21 cellular contexts compared by ENCODE assay signal in genomic region chr4:145815027-145815612, GRCh38.
DNase-seq lines count a peak whose midpoint lies in the region; ATAC-seq lines count a peak whose summit lies in the region.
"Had no signal": no experiment of that assay in that cellular context is flagged by ENCODE, and none has a peak within 500 bp of the region (broad histone marks: within the 10 kb centered on the region; RNA-seq: fewer than 3 reads in every experiment).

No MANE protein-coding gene starts in this region.

- no peaks in the 10 kb centered on the region for H3K27me3 Mint-ChIP-seq in activated T-cell treated with anti-CD3 and anti-CD28 coated beads, Interleukin-2, amount 50 U/mL, for 24 hours
- H3K27me3 Mint-ChIP-seq in T-helper 2 cell treated with Interferon-gamma antibody and Interleukin-4, amounts not matched to agents 5 μg/mL and 100 μg/mL, for 36 hours (ENCODE audit: low read depth) = no peaks in the 10 kb centered on the region
- no peaks in the 10 kb centered on the region for H3K27me3 Mint-ChIP-seq in memory B cell
- no peaks in the 10 kb centered on the region for H3K27me3 Mint-ChIP-seq in effector memory CD8-positive, alpha-beta T cell
- H3K27me3 Mint-ChIP-seq: activated naive CD8-positive, alpha-beta T cell treated with anti-CD3 and anti-CD28 coated beads, Interleukin-2, amount 10 ng/mL, durations not matched to agents 7 days and 5 days; B cell; CD4-positive, alpha-beta memory T cell had no signal

- ATAC-seq in HG02610 (IDR thresholded peaks at IDR 0.05; ENCODE audit: unreplicated experiment) = peak; percentile 60
- no peak for ATAC-seq in memory B cell (ENCODE audit: low read depth)
- no peak for ATAC-seq in effector memory CD8-positive, alpha-beta T cell (replicated peaks)
- ATAC-seq: left colon, mucosa of descending colon, natural killer cell, Panc1 had no signal

- no peak for DNase-seq in activated T-cell treated with anti-CD3 and anti-CD28 coated beads, Interleukin-2, amount 50 U/mL, for 24 hours
- no peak for DNase-seq in activated T-cell treated with anti-CD3 and anti-CD28 coated beads, Interleukin-2, amount 50 U/mL, for 48 hours
- DNase-seq in T-helper 2 cell treated with Interferon-gamma antibody and Interleukin-4, amounts not matched to agents 5 μg/mL and 100 μg/mL, for 36 hours (ENCODE audit: low spot score) = peak; percentile 60
- DNase-seq in memory B cell (ENCODE audit: low spot score in 2 of 2) (no peak), cerebellar nuclear complex (lab: John Stamatoyannopoulos, UW) (no peak)
- DNase-seq in effector memory CD8-positive, alpha-beta T cell = no peak
- DNase-seq: ACHN; activated naive CD8-positive, alpha-beta T cell treated with anti-CD3 and anti-CD28 coated beads, Interleukin-2, amount 10 ng/mL, durations not matched to agents 7 days and 5 days; CD4-positive, alpha-beta memory T cell; DND-41; effector CD8-positive, alpha-beta T cell; left colon; mucosa of descending colon; natural killer cell; NCI-H1436 treated with DMSO at 0.1 percent for 48 hours; occipital lobe; Right ventricle myocardium superior; tibial artery had no signal

- peaks cover 8% of the 10 kb centered on the region for H3K9me3 Mint-ChIP-seq in activated T-cell treated with anti-CD3 and anti-CD28 coated beads, Interleukin-2, amount 50 U/mL, for 24 hours
- H3K9me3 Mint-ChIP-seq in T-helper 2 cell treated with Interferon-gamma antibody and Interleukin-4, amounts not matched to agents 5 μg/mL and 100 μg/mL, for 36 hours = peaks cover 9% of the 10 kb centered on the region
- peaks cover 2% of the 10 kb centered on the region for H3K9me3 Mint-ChIP-seq in memory B cell
- H3K9me3 Mint-ChIP-seq in effector memory CD8-positive, alpha-beta T cell = peaks cover 0 to 2% of the 10 kb centered on the region in 2 donors
- H3K9me3 Mint-ChIP-seq: natural killer cell had no signal

- H3K4me1 Mint-ChIP-seq in activated T-cell treated with anti-CD3 and anti-CD28 coated beads, Interleukin-2, amount 50 U/mL, for 24 hours (ENCODE audit: low read depth) = peaks cover 46% of the 10 kb centered on the region
- peaks cover 27% of the 10 kb centered on the region for H3K4me1 Mint-ChIP-seq in T-helper 2 cell treated with Interferon-gamma antibody and Interleukin-4, amounts not matched to agents 5 μg/mL and 100 μg/mL, for 36 hours (ENCODE audit: low read depth)
- no peaks in the 10 kb centered on the region for H3K4me1 Mint-ChIP-seq in memory B cell
- H3K4me1 Mint-ChIP-seq in effector memory CD8-positive, alpha-beta T cell (ENCODE audit: low read depth in 2 of 2) = peaks cover 0 to 2% of the 10 kb centered on the region in 2 donors

- peaks cover 97% of the 10 kb centered on the region for H3K36me3 Mint-ChIP-seq in activated T-cell treated with anti-CD3 and anti-CD28 coated beads, Interleukin-2, amount 50 U/mL, for 24 hours (ENCODE audit: low read depth)
- H3K36me3 Mint-ChIP-seq in T-helper 2 cell treated with Interferon-gamma antibody and Interleukin-4, amounts not matched to agents 5 μg/mL and 100 μg/mL, for 36 hours (ENCODE audit: low read depth) = peaks cover 55% of the 10 kb centered on the region
- peaks cover 53% of the 10 kb centered on the region for H3K36me3 Mint-ChIP-seq in memory B cell
- H3K36me3 Mint-ChIP-seq in effector memory CD8-positive, alpha-beta T cell (ENCODE audit: insufficient read depth) = peaks cover 10% of the 10 kb centered on the region

- H3K27ac Mint-ChIP-seq in activated T-cell treated with anti-CD3 and anti-CD28 coated beads, Interleukin-2, amount 50 U/mL, for 24 hours = peak overlapping the region; percentile 88
- H3K27ac Mint-ChIP-seq in T-helper 2 cell treated with Interferon-gamma antibody and Interleukin-4, amounts not matched to agents 5 μg/mL and 100 μg/mL, for 36 hours = peak overlapping the region; percentile 41
- H3K27ac Mint-ChIP-seq in memory B cell = peak overlapping the region; percentile 36
- H3K27ac Mint-ChIP-seq in effector memory CD8-positive, alpha-beta T cell = no peak overlapping the region
- H3K27ac Mint-ChIP-seq: activated naive CD8-positive, alpha-beta T cell treated with anti-CD3 and anti-CD28 coated beads, Interleukin-2, amount 10 ng/mL, durations not matched to agents 7 days and 5 days; B cell; natural killer cell had no signal

- no peak overlapping the region for H3K4me3 Mint-ChIP-seq in activated T-cell treated with anti-CD3 and anti-CD28 coated beads, Interleukin-2, amount 50 U/mL, for 24 hours
- H3K4me3 Mint-ChIP-seq in T-helper 2 cell treated with Interferon-gamma antibody and Interleukin-4, amounts not matched to agents 5 μg/mL and 100 μg/mL, for 36 hours = no peak overlapping the region
- no peak overlapping the region for H3K4me3 Mint-ChIP-seq in memory B cell
- H3K4me3 Mint-ChIP-seq in effector memory CD8-positive, alpha-beta T cell = no peak overlapping the region
- H3K4me3 Mint-ChIP-seq: activated naive CD8-positive, alpha-beta T cell treated with anti-CD3 and anti-CD28 coated beads, Interleukin-2, amount 10 ng/mL, durations not matched to agents 7 days and 5 days; B cell; natural killer cell had no signal

Comparison
In these comparisons a context has a peak if more than half of its experiments do, and no peak if none do; other contexts are left out.
1. H3K27ac Mint-ChIP-seq: peak in activated T-cell treated with anti-CD3 and anti-CD28 coated beads, Interleukin-2, amount 50 U/mL, for 24 hours (single experiment), T-helper 2 cell treated with Interferon-gamma antibody and Interleukin-4, amounts not matched to agents 5 μg/mL and 100 μg/mL, for 36 hours (single experiment) and memory B cell (single experiment); none in effector memory CD8-positive, alpha-beta T cell (0 of 2).